Comparison of ENCODE assay signal across 1 cellular context in the genomic region with DNA sequence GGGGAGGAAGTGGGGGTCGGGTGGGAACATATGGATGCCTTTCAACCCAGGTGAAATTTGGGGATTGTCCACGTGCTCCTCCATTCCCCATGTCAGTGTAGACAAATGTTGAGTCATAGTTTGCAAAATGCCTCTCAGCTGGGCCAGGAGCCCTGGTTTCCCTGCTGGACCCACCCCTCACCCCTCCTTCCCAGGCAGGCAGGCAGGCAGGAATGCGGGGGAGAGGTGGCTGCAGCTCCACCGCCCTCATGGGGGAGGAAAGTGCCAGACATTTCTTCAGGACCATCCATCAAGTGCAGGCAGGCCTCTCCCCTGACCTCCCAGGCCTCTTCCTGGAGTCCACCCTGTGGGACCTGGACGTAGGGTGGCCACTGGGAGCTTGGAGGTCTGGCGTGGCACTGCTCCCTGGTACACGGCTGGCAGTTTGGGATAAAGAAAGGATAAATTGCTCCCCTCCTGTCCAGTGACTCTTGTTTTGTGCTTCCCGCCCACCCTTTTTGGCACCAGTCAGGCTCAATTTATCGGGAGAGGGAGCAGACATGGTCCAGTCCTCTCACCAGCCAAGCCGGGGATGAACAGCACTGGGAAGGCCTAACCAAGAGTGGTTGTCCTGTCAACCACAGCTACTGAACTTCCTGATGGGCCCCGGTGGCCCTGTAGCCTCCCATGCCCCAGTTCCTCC.
TF ChIP-seq lines count a peak whose summit lies in the region.

No MANE protein-coding gene starts in this region.

TF ChIP-seq in HEK293, 187 proteins besides CTCF, POLR2A, EP300 and RAD21 (continued from another document):
- no peak for TF ChIP-seq ZNF777 (tag by site-specific recombination; IDR thresholded peaks at IDR 0.05; ENCODE audit: borderline replicate concordance)
- no peak for TF ChIP-seq ZNF747 (tag by site-specific recombination; IDR thresholded peaks at IDR 0.05)
- TF ChIP-seq ZNF175 (tag by site-specific recombination; IDR thresholded peaks at IDR 0.05): no peak
- TF ChIP-seq ZNF174 (tag by site-specific recombination; IDR thresholded peaks at IDR 0.05): no peak
- peak; percentile 69 for TF ChIP-seq ZNF398 (tag by site-specific recombination; IDR thresholded peaks at IDR 0.05)
- no peak for TF ChIP-seq GLIS1 (tag by site-specific recombination; IDR thresholded peaks at IDR 0.05)
- 0 out of 2 replicates have a peak, but pooled peaks have one; percentile 17 for TF ChIP-seq SP3 (tag by site-specific recombination; IDR thresholded peaks at IDR 0.05)
- TF ChIP-seq YY2 (tag by site-specific recombination; IDR thresholded peaks at IDR 0.05): no peak
- TF ChIP-seq, protein P1, sequence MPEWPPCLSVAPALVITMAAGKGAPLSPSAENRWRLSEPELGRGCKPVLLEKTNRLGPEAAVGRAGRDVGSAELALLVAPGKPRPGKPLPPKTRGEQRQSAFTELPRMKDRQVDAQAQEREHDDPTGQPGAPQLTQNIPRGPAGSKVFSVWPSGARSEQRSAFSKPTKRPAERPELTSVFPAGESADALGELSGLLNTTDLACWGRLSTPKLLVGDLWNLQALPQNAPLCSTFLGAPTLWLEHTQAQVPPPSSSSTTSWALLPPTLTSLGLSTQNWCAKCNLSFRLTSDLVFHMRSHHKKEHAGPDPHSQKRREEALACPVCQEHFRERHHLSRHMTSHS (tag by site-specific recombination; IDR thresholded peaks at IDR 0.05): no peak
- peak; percentile 76; the same call in 1 of the 2 replicates for TF ChIP-seq KLF17 (tag by site-specific recombination; IDR thresholded peaks at IDR 0.05)
- no peak for TF ChIP-seq ZNF157 (tag by site-specific recombination; IDR thresholded peaks at IDR 0.05)
- no peak for TF ChIP-seq MZF1 (tag by site-specific recombination; IDR thresholded peaks at IDR 0.05; ENCODE audit: borderline replicate concordance)
- no peak for TF ChIP-seq SCRT2 (tag by site-specific recombination; IDR thresholded peaks at IDR 0.05)
- TF ChIP-seq ZFP37 (tag by site-specific recombination; IDR thresholded peaks at IDR 0.05): no peak
- TF ChIP-seq TSHZ1 (tag by site-specific recombination; IDR thresholded peaks at IDR 0.05; ENCODE audit: borderline replicate concordance): no peak
- TF ChIP-seq, protein P2, sequence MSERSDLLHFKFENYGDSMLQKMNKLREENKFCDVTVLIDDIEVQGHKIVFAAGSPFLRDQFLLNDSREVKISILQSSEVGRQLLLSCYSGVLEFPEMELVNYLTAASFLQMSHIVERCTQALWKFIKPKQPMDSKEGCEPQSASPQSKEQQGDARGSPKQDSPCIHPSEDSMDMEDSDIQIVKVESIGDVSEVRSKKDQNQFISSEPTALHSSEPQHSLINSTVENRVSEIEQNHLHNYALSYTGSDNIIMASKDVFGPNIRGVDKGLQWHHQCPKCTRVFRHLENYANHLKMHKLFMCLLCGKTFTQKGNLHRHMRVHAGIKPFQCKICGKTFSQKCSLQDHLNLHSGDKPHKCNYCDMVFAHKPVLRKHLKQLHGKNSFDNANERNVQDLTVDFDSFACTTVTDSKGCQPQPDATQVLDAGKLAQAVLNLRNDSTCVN (tag by site-specific recombination; optimal IDR thresholded peaks at IDR 0.05): no peak
- TF ChIP-seq ZBTB17 (tag by site-specific recombination; IDR thresholded peaks at IDR 0.05): peak; percentile 57
- TF ChIP-seq ZBTB7A (tag by site-specific recombination; IDR thresholded peaks at IDR 0.05; ENCODE audit: low read depth): no peak
- TF ChIP-seq ZSCAN23 (tag by site-specific recombination; IDR thresholded peaks at IDR 0.05): no peak
- TF ChIP-seq, protein P3, sequence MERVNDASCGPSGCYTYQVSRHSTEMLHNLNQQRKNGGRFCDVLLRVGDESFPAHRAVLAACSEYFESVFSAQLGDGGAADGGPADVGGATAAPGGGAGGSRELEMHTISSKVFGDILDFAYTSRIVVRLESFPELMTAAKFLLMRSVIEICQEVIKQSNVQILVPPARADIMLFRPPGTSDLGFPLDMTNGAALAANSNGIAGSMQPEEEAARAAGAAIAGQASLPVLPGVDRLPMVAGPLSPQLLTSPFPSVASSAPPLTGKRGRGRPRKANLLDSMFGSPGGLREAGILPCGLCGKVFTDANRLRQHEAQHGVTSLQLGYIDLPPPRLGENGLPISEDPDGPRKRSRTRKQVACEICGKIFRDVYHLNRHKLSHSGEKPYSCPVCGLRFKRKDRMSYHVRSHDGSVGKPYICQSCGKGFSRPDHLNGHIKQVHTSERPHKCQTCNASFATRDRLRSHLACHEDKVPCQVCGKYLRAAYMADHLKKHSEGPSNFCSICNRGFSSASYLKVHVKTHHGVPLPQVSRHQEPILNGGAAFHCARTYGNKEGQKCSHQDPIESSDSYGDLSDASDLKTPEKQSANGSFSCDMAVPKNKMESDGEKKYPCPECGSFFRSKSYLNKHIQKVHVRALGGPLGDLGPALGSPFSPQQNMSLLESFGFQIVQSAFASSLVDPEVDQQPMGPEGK (tag by site-specific recombination; IDR thresholded peaks at IDR 0.05): peak; percentile 16; the same call in 1 of the 2 replicates
- no peak for TF ChIP-seq GLI2 (tag by site-specific recombination; IDR thresholded peaks at IDR 0.05; ENCODE audit: borderline replicate concordance, low read depth)
- TF ChIP-seq EGR2 (tag by site-specific recombination; IDR thresholded peaks at IDR 0.05; ENCODE audit: low read depth): peak; percentile 85
- TF ChIP-seq ZNF473 (tag by site-specific recombination; IDR thresholded peaks at IDR 0.05): no peak
TF ChIP-seq in HEK293: peak in this region for 14.
